Comparison of ENCODE assay signal across 8 cellular contexts in genomic region chr7:152463714-152464311, GRCh38. TPM values are rescaled to one million over a fixed set of nuclear protein-coding genes. Genes with fewer than 3 reads are reported as not detected.
DNase-seq lines count a peak whose midpoint lies in the region; ATAC-seq and TF ChIP-seq lines count a peak whose summit lies in the region.

No MANE protein-coding gene starts in this region.

- TF ChIP-seq CTCF in dorsolateral prefrontal cortex (IDR thresholded peaks at IDR 0.05 in 54 of 56, conservative IDR thresholded peaks at IDR 0.05 in 2 of 56; ENCODE audit: low read depth in 1 of 56, partially characterized antibody in 56 of 56) (peak in 10 of 56 donors; percentile 3 to 27 (median 11)), lower leg skin (IDR thresholded peaks at IDR 0.05) (no peak)

- peak overlapping the region; percentile 98 for H3K27ac ChIP-seq in CD4-positive, CD25-positive, alpha-beta regulatory T cell (ENCODE audit: insufficient read depth, low read length, poor library complexity, severe bottlenecking)
- H3K27ac ChIP-seq in dorsolateral prefrontal cortex: peak overlapping the region; percentile 90 to 100 (median 99)

- H3K9me3 Mint-ChIP-seq in CD4-positive, CD25-positive, alpha-beta regulatory T cell: no peaks in the 10 kb centered on the region
- H3K9me3 Mint-ChIP-seq in activated CD4-positive, alpha-beta memory T cell treated with anti-CD3 and anti-CD28 coated beads for 36 hours: no peaks in the 10 kb centered on the region

- ATAC-seq in CD4-positive, CD25-positive, alpha-beta regulatory T cell (ENCODE audit: low read depth in 2 of 2): peak; percentile 93 to 94
- ATAC-seq in GM19438 (IDR thresholded peaks at IDR 0.05; ENCODE audit: low read depth, unreplicated experiment): peak; percentile 85
- ATAC-seq in HG03571 (IDR thresholded peaks at IDR 0.05; ENCODE audit: unreplicated experiment): peak; percentile 84

- peak in 1 of 2 donors; percentile 73 for TF ChIP-seq POLR2A in lower leg skin (IDR thresholded peaks at IDR 0.05)

- DNase-seq in CD4-positive, CD25-positive, alpha-beta regulatory T cell: peak; percentile 100
- DNase-seq in NCI-H774 (lab: John Stamatoyannopoulos, UW) (peak; percentile 99), dorsolateral prefrontal cortex (peak; percentile 100), lower leg skin (ENCODE audit: low spot score in 2 of 2) (peak; percentile 100)
- peak; percentile 100 for DNase-seq in activated CD4-positive, alpha-beta memory T cell treated with anti-CD3 and anti-CD28 coated beads for 36 hours
- DNase-seq in stimulated activated CD4-positive, alpha-beta T cell treated with anti-CD3 and anti-CD28 coated beads, Interleukin-4, amount 100 ng/mL, for 4 hours: peak; percentile 100

- peak overlapping the region in 2 of 3 donors; percentile 26 to 79 for H3K27ac Mint-ChIP-seq in CD4-positive, CD25-positive, alpha-beta regulatory T cell
- no peak overlapping the region for H3K27ac Mint-ChIP-seq in activated CD4-positive, alpha-beta memory T cell treated with anti-CD3 and anti-CD28 coated beads for 36 hours

- intact Hi-C loops in activated CD4-positive, alpha-beta memory T cell treated with anti-CD3 and anti-CD28 coated beads for 36 hours (cut with micrococcal nuclease): loop anchor here (1.0 to 5.0 kb wide), 6 partner anchors 28 to 587 kb away; partner anchors contain the start of genes ACTR3B, KMT2C, PRKAG2 and XRCC2
- intact Hi-C loops in dorsolateral prefrontal cortex (cut with DNase I): loop anchor here (1.0 to 5.0 kb wide), 4 partner anchors 28 to 212 kb away; partner anchors contain the start of genes KMT2C (in 2 of the 2) and XRCC2 (in 2 of the 2)
- intact Hi-C loops in lower leg skin (cut with DNase I; ENCODE audit: low total_unique reads): no loop called here

- H3K27me3 Mint-ChIP-seq in CD4-positive, CD25-positive, alpha-beta regulatory T cell: peaks cover 4% of the 10 kb centered on the region
- H3K27me3 Mint-ChIP-seq in activated CD4-positive, alpha-beta memory T cell treated with anti-CD3 and anti-CD28 coated beads for 36 hours: no peaks in the 10 kb centered on the region

- no peaks in the 10 kb centered on the region for H3K27me3 ChIP-seq in CD4-positive, CD25-positive, alpha-beta regulatory T cell (ENCODE audit: control insufficient read depth, insufficient read depth, low read length)
- no peaks in the 10 kb centered on the region for H3K27me3 ChIP-seq in dorsolateral prefrontal cortex

- no peaks in the 10 kb centered on the region for H3K36me3 ChIP-seq in CD4-positive, CD25-positive, alpha-beta regulatory T cell (ENCODE audit: control insufficient read depth, insufficient read depth, low read length)

- no peaks in the 10 kb centered on the region for H3K9me3 ChIP-seq in CD4-positive, CD25-positive, alpha-beta regulatory T cell (ENCODE audit: control insufficient read depth in 2 of 2, low read length in 2 of 2)

- peaks cover 0 to 18% (median 6%) of the 10 kb centered on the region in 4 donors for H3K4me1 Mint-ChIP-seq in CD4-positive, CD25-positive, alpha-beta regulatory T cell
- peaks cover 6% of the 10 kb centered on the region for H3K4me1 Mint-ChIP-seq in activated CD4-positive, alpha-beta memory T cell treated with anti-CD3 and anti-CD28 coated beads for 36 hours (ENCODE audit: low read depth)

- POLR2A ChIA-PET in activated CD4-positive, alpha-beta memory T cell treated with anti-CD3 and anti-CD28 coated beads for 36 hours (lab: Charles Lee): interaction anchor here (1.1 to 1.6 kb wide), 4 partner anchors 30 to 212 kb away, joined by 4 to 10 read pairs (median 4); partner anchors contain the start of gene XRCC2

- no peaks in the 10 kb centered on the region for H3K36me3 Mint-ChIP-seq in CD4-positive, CD25-positive, alpha-beta regulatory T cell
- H3K36me3 Mint-ChIP-seq in activated CD4-positive, alpha-beta memory T cell treated with anti-CD3 and anti-CD28 coated beads for 36 hours: no peaks in the 10 kb centered on the region

- CTCF ChIA-PET in activated CD4-positive, alpha-beta memory T cell treated with anti-CD3 and anti-CD28 coated beads for 36 hours (lab: Charles Lee): interaction anchor here (0.7 to 2.4 kb wide), 3 partner anchors 29 to 127 kb away, joined by 3 to 11 read pairs (median 7); no protein-coding TSS in a partner anchor

- H3K4me1 ChIP-seq in CD4-positive, CD25-positive, alpha-beta regulatory T cell (ENCODE audit: control insufficient read depth, insufficient read depth, low read length, poor library complexity, severe bottlenecking): peaks cover 12% of the 10 kb centered on the region

- peak overlapping the region; percentile 90 to 97 (median 92) for H3K4me3 Mint-ChIP-seq in CD4-positive, CD25-positive, alpha-beta regulatory T cell
- H3K4me3 Mint-ChIP-seq in activated CD4-positive, alpha-beta memory T cell treated with anti-CD3 and anti-CD28 coated beads for 36 hours: peak overlapping the region; percentile 91

- H3K4me3 ChIP-seq in CD4-positive, CD25-positive, alpha-beta regulatory T cell (ENCODE audit: low read depth, low read length): peak overlapping the region; percentile 73
- H3K4me3 ChIP-seq in dorsolateral prefrontal cortex: peak overlapping the region; percentile 70 to 98 (median 89)
- peak overlapping the region; percentile 98 for H3K4me3 ChIP-seq in lower leg skin (ENCODE audit: low read depth, poor library complexity, severe bottlenecking)

- 0 to 1% methylated on average over 13 to 37 of the region's 70 CpGs for WGBS in lower leg skin, 2 donors

RNA-seq across cellular contexts. Expression of gene KMT2C, which starts 28.0 kb away (rescaled TPM):
- 160 TPM for total RNA-seq in CD4-positive, CD25-positive, alpha-beta regulatory T cell
- polyA plus RNA-seq in CD4-positive, CD25-positive, alpha-beta regulatory T cell: 10 to 100 TPM in 1 of 4 donors, 1 to 10 TPM in 3; 8.6 to 10.4 (median 9.3) TPM
- total RNA-seq in activated CD4-positive, alpha-beta memory T cell treated with anti-CD3 and anti-CD28 coated beads for 36 hours: 10 to 100 TPM; 35.7 to 36.6 TPM
- total RNA-seq in dorsolateral prefrontal cortex: 100 to 1,000 TPM in 111 of 120 experiments, 10 to 100 TPM in 9; 87.9 to 186 (median 125) TPM
- total RNA-seq in lower leg skin: 10 to 100 TPM; 64.6 to 79.3 (median 74.7) TPM

Comparison
In these comparisons a context has a peak if more than half of its experiments do, and no peak if none do; other contexts are left out.
1. Peak in every context shown above with its lines: DNase-seq, ATAC-seq, H3K4me3 ChIP-seq and H3K27ac ChIP-seq.